6 cellular contexts compared by ENCODE assay signal in the genomic region with DNA sequence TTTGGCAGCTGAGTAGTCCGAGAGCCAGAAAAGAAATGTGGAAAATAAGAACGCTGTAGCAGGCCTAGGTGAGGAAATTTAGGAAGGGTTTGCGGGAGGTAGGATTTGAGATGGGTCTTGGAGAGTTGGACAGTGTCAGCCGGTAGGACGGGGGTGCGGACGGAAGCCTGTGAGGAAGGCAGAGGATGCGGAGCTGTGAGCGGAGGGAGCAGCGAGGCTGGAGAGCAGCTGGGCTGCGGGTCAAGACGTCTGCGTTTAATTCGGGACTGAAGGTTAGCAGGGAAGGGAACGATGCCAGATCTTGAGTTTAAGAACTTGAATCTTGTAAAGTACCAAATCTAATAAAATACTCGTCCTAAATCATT. TPM values are rescaled to one million over a fixed set of nuclear protein-coding genes. Genes with fewer than 3 reads are reported as not detected.
DNase-seq lines count a peak whose midpoint lies in the region; ATAC-seq, FAIRE-seq and TF ChIP-seq lines count a peak whose summit lies in the region.

No MANE protein-coding gene starts in this region.

- H3K36me3 ChIP-seq in BJ (ENCODE audit: control insufficient read depth, insufficient read depth, low read length) = peaks cover 15% of the 10 kb centered on the region
- H3K36me3 ChIP-seq in HepG2 (replicated peaks in 1 of 2; ENCODE audit: control insufficient read depth in 1 of 2, insufficient read depth in 2 of 2, low read length in 2 of 2) = peaks cover 12 to 23% of the 10 kb centered on the region in 2 experiments; a peak in 3 of 5 replicates

- H3K4me2 ChIP-seq in HepG2 (ENCODE audit: low read depth, low read length) = peak overlapping the region; percentile 94

- H3K4me1 Mint-ChIP-seq in activated B cell treated with CpG ODN at 0.5 μM for 24 hours = peaks cover 23% of the 10 kb centered on the region

- H2AFZ ChIP-seq in HepG2 (ENCODE audit: low read length) = no peak overlapping the region

- peaks cover 5% of the 10 kb centered on the region for H3K27me3 ChIP-seq in BJ (ENCODE audit: control insufficient read depth, insufficient read depth, low read length)
- H3K27me3 ChIP-seq in HepG2 (ENCODE audit: control insufficient read depth in 1 of 2, insufficient read depth in 2 of 2, low read length in 2 of 2) = no peaks in the 10 kb centered on the region

- intact Hi-C loops in activated B cell treated with CpG ODN at 0.5 μM for 24 hours (cut with micrococcal nuclease) = loop anchor here (1.0 to 2.0 kb wide), 4 partner anchors 21 to 261 kb away; a partner anchor contains a TSS
- intact Hi-C loops in HepG2 (cut with micrococcal nuclease; ENCODE audit: unreplicated experiment) = no loop called here

- H3K27me3 Mint-ChIP-seq in activated B cell treated with CpG ODN at 0.5 μM for 24 hours = no peaks in the 10 kb centered on the region

- H3K27ac ChIP-seq in HepG2 (ENCODE audit: extremely low read length, insufficient read depth, low read length) = peak overlapping the region; percentile 47

- POLR2A ChIA-PET in BJ (lab: Charles Lee) = interaction anchor here (0.6 to 1.0 kb wide), 2 partner anchors 12 to 20 kb away, joined by 3 to 4 read pairs; a partner anchor contains a TSS
- POLR2A ChIA-PET in activated B cell treated with CpG ODN at 0.5 μM for 24 hours (lab: Charles Lee) = interaction anchor here (0.8 to 1.8 kb wide), 4 partner anchors 16 to 155 kb away, joined by 3 to 16 read pairs (median 6); a partner anchor contains a TSS
- POLR2A ChIA-PET in HepG2 (lab: Yijun Ruan, JAX) = interaction anchor here (0.7 to 1.3 kb wide), 10 partner anchors 19 to 263 kb away, joined by 3 to 12 read pairs (median 4); a partner anchor contains a TSS

- no peaks in the 10 kb centered on the region for H3K9me3 ChIP-seq in HepG2 (ENCODE audit: low read length)

- H3K9me3 Mint-ChIP-seq in activated B cell treated with CpG ODN at 0.5 μM for 24 hours = no peaks in the 10 kb centered on the region

- peaks cover 33% of the 10 kb centered on the region for H3K36me3 Mint-ChIP-seq in activated B cell treated with CpG ODN at 0.5 μM for 24 hours (ENCODE audit: low read depth)

- peak overlapping the region; percentile 63 for H3K27ac Mint-ChIP-seq in activated B cell treated with CpG ODN at 0.5 μM for 24 hours

- no peak for TF ChIP-seq CTCF in BJ (IDR thresholded peaks at IDR 0.05; ENCODE audit: insufficient read depth, low read depth, low read length)
- TF ChIP-seq CTCF in activated B cell treated with CpG ODN at 0.5 μM for 24 hours (IDR thresholded peaks at IDR 0.05) = no peak
- no peak for TF ChIP-seq CTCF in HepG2 (CRISPR knock-in tag; IDR thresholded peaks at IDR 0.05)

- TF ChIP-seq EP300 in HepG2 (IDR thresholded peaks at IDR 0.05; ENCODE audit: low read depth in 2 of 2, low read length in 2 of 2) = no peak
- no peak for TF ChIP-seq EP300 in HepG2 (CRISPR knock-in tag; IDR thresholded peaks at IDR 0.05; ENCODE audit: borderline replicate concordance)

- no peak for FAIRE-seq in HepG2 (lab: Jason Lieb, UNC)

- in situ Hi-C loops in HepG2 (cut with HindIII; ENCODE audit: extremely low pct_ligation_motif_present, low pct_unique_long_range_greater_than_20kb) = no loop called here

- H3K79me2 ChIP-seq in HepG2 (ENCODE audit: insufficient read depth, low read length) = no peaks in the 10 kb centered on the region

- WGBS in HepG2 (ENCODE audit: low lambda C conversion rate) = 91% methylated on average over 16 of the region's 16 CpGs

- no TSS peak for BruUV-seq in HepG2 (replicated peaks; lab: Mats Ljungman, UMichigan)

- peak overlapping the region; percentile 52; the same call in 1 of the 2 replicates for H3K4me3 ChIP-seq in BJ (ENCODE audit: low read depth, low read length)
- H3K4me3 ChIP-seq in HepG2 (replicated peaks in 1 of 3; ENCODE audit: insufficient read depth in 1 of 3, low read depth in 2 of 3, low read length in 3 of 3) = peak overlapping the region in 2 of 3 experiments; percentile 42 to 72; a peak in 4 of 6 replicates

- peak overlapping the region; percentile 65 for H3K9ac ChIP-seq in HepG2 (ENCODE audit: insufficient read depth, low read depth, low read length)

- H3K4me1 ChIP-seq in HepG2 (ENCODE audit: insufficient read depth, low read length) = peaks cover 37% of the 10 kb centered on the region

- H4K20me1 ChIP-seq in HepG2 (ENCODE audit: insufficient read depth, low read length) = no peaks in the 10 kb centered on the region

- no peak for DNase-seq in BJ (ENCODE audit: low read depth)
- no peak for DNase-seq in activated B cell treated with CpG ODN at 0.5 μM for 24 hours
- DNase-seq in HepG2 (ENCODE audit: low spot score) = no peak
- no peak for DNase-seq in MV-4-11 (lab: John Stamatoyannopoulos, UW)
- DNase-seq in activated CD4-positive, alpha-beta T cell treated with anti-CD3 and anti-CD28 coated beads, Interleukin-2, amount 50 U/mL, for 1 hour = no peak
- no peak for DNase-seq in COLO668 (lab: John Stamatoyannopoulos, UW; ENCODE audit: unreplicated experiment)

- peak overlapping the region; percentile 76 for H3K4me3 Mint-ChIP-seq in activated B cell treated with CpG ODN at 0.5 μM for 24 hours

- ATAC-seq in activated B cell treated with CpG ODN at 0.5 μM for 24 hours (ENCODE audit: low read depth) (no peak), HepG2 (no peak)

- TF ChIP-seq POLR2A in HepG2 (IDR thresholded peaks at IDR 0.05; ENCODE audit: insufficient read depth in 1 of 2, low read depth in 2 of 2, low read length in 2 of 2) = no peak

- TF ChIP-seq RAD21 in HepG2 (CRISPR knock-in tag; IDR thresholded peaks at IDR 0.05) = no peak

- CTCF ChIA-PET in BJ (lab: Yijun Ruan, JAX) (interaction anchor here (0.6 to 3.1 kb wide), 12 partner anchors 10 to 235 kb away, joined by 3 to 15 read pairs (median 3); a partner anchor contains a TSS), activated B cell treated with CpG ODN at 0.5 μM for 24 hours (lab: Charles Lee) (interaction anchor here (0.6 to 2.9 kb wide), 3 partner anchors 24 to 506 kb away, joined by 3 to 9 read pairs (median 3); no protein-coding TSS in a partner anchor), HepG2 (lab: Yijun Ruan, JAX; ENCODE audit: low intra/inter-chr PET ratio, low total read pairs) (no interaction called here)

RNA-seq across cellular contexts. Expression of a gene that starts 0.7 kb away (rescaled TPM):
- polyA plus RNA-seq in BJ (2011; rRNA removed) (0.04 and 0.06 TPM in 2 replicates), HepG2 (2011; rRNA removed) (0.49 and 1.0 TPM in 2 replicates)
- 0.14 TPM in 1 of 2 replicates, not detected in the other for polyA minus RNA-seq in BJ (2011; rRNA and poly(A)+ RNA removed)
- total RNA-seq in activated B cell treated with CpG ODN at 0.5 μM for 24 hours (1.4 and 1.6 TPM in 2 replicates), HepG2 (2016; rRNA removed; fragmentation: Illumina TruSeq; extraction: Trizol) (4.0 and 4.9 TPM in 2 replicates)
- 1.8 TPM in 2 replicates for total RNA-seq in HepG2 (2016; cell fraction: cytosol; rRNA removed; fragmentation: Illumina TruSeq; extraction: Trizol; ENCODE audit: low read depth)
- total RNA-seq in HepG2 (2016; cell fraction: insoluble cytoplasmic fraction; rRNA removed; fragmentation: Illumina TruSeq; extraction: Trizol) = 2.9 and 5.0 TPM in 2 replicates
- 4.8 and 6.2 TPM in 2 replicates for total RNA-seq in HepG2 (2016; cell fraction: membrane; rRNA removed; fragmentation: Illumina TruSeq; extraction: Trizol)
- 3.5 and 3.9 TPM in 2 replicates for total RNA-seq in HepG2 (2016; cell fraction: nucleus; rRNA removed; fragmentation: Illumina TruSeq; extraction: Trizol)
- polyA plus RNA-seq in HepG2 (2011; cell fraction: cytosol; rRNA removed) = 0.56 and 0.79 TPM in 2 replicates
- 1.9 and 2.2 TPM in 2 replicates for polyA plus RNA-seq in HepG2 (2011; cell fraction: nucleus; rRNA removed)
- 0.59 and 0.70 TPM in 2 replicates for polyA plus RNA-seq in HepG2 (2012)
- polyA plus RNA-seq in HepG2 (2016; cell fraction: cytosol; fragmentation: Illumina TruSeq; extraction: Trizol; ENCODE audit: low read depth) = 1.0 and 1.4 TPM in 2 replicates
- polyA plus RNA-seq in HepG2 (2016; cell fraction: insoluble cytoplasmic fraction; fragmentation: Illumina TruSeq; extraction: Trizol; ENCODE audit: low read depth) = 2.7 and 3.5 TPM in 2 replicates
- polyA plus RNA-seq in HepG2 (2016; cell fraction: membrane; fragmentation: Illumina TruSeq; extraction: Trizol; ENCODE audit: low read depth) = 2.7 and 3.4 TPM in 2 replicates
- polyA plus RNA-seq in HepG2 (2016; cell fraction: nucleus; fragmentation: Illumina TruSeq; extraction: Trizol; ENCODE audit: insufficient read depth, low read depth) = 6.7 TPM in 2 replicates
- polyA minus RNA-seq in HepG2 (2011; rRNA and poly(A)+ RNA removed; ENCODE audit: low replicate concordance) = 1.2 and 1.3 TPM in 2 replicates
- polyA minus RNA-seq in HepG2 (2011; cell fraction: cytosol; rRNA and poly(A)+ RNA removed) = 0.59 and 0.79 TPM in 2 replicates
- 1.1 and 1.5 TPM in 2 replicates for polyA minus RNA-seq in HepG2 (2011; cell fraction: nucleus; rRNA and poly(A)+ RNA removed)

RNA-seq across cellular contexts. Expression of a gene that starts 20.2 kb away (rescaled TPM):
- 29.5 and 45.2 TPM in 2 replicates for polyA plus RNA-seq in BJ (2011; rRNA removed)
- polyA minus RNA-seq in BJ (2011; rRNA and poly(A)+ RNA removed) = 35.7 and 38.1 TPM in 2 replicates
- 88.3 and 89.6 TPM in 2 replicates for total RNA-seq in activated B cell treated with CpG ODN at 0.5 μM for 24 hours
- 30.4 and 31.0 TPM in 2 replicates for total RNA-seq in HepG2 (2016; rRNA removed; fragmentation: Illumina TruSeq; extraction: Trizol)
- 6.9 and 8.6 TPM in 2 replicates for total RNA-seq in HepG2 (2016; cell fraction: cytosol; rRNA removed; fragmentation: Illumina TruSeq; extraction: Trizol; ENCODE audit: low read depth)
- total RNA-seq in HepG2 (2016; cell fraction: insoluble cytoplasmic fraction; rRNA removed; fragmentation: Illumina TruSeq; extraction: Trizol) = 30.2 and 32.5 TPM in 2 replicates
- total RNA-seq in HepG2 (2016; cell fraction: membrane; rRNA removed; fragmentation: Illumina TruSeq; extraction: Trizol) = 14.1 and 16.7 TPM in 2 replicates
- 22.1 and 26.8 TPM in 2 replicates for total RNA-seq in HepG2 (2016; cell fraction: nucleus; rRNA removed; fragmentation: Illumina TruSeq; extraction: Trizol)
- polyA plus RNA-seq in HepG2 (2011; rRNA removed) = 20.4 and 21.0 TPM in 2 replicates
- 18.8 and 20.8 TPM in 2 replicates for polyA plus RNA-seq in HepG2 (2011; cell fraction: cytosol; rRNA removed)
- polyA plus RNA-seq in HepG2 (2011; cell fraction: nucleus; rRNA removed) = 70.3 and 70.7 TPM in 2 replicates
- polyA plus RNA-seq in HepG2 (2012) = 24.2 and 26.4 TPM in 2 replicates
- polyA plus RNA-seq in HepG2 (2016; cell fraction: cytosol; fragmentation: Illumina TruSeq; extraction: Trizol; ENCODE audit: low read depth) = 3.8 and 3.9 TPM in 2 replicates
- 40.7 and 49.0 TPM in 2 replicates for polyA plus RNA-seq in HepG2 (2016; cell fraction: insoluble cytoplasmic fraction; fragmentation: Illumina TruSeq; extraction: Trizol; ENCODE audit: low read depth)
- 9.5 and 10.0 TPM in 2 replicates for polyA plus RNA-seq in HepG2 (2016; cell fraction: membrane; fragmentation: Illumina TruSeq; extraction: Trizol; ENCODE audit: low read depth)
- polyA plus RNA-seq in HepG2 (2016; cell fraction: nucleus; fragmentation: Illumina TruSeq; extraction: Trizol; ENCODE audit: insufficient read depth, low read depth) = 56.7 and 57.4 TPM in 2 replicates
- polyA minus RNA-seq in HepG2 (2011; rRNA and poly(A)+ RNA removed; ENCODE audit: low replicate concordance) = 48.9 and 49.9 TPM in 2 replicates
- 18.2 and 18.4 TPM in 2 replicates for polyA minus RNA-seq in HepG2 (2011; cell fraction: cytosol; rRNA and poly(A)+ RNA removed)
- polyA minus RNA-seq in HepG2 (2011; cell fraction: nucleus; rRNA and poly(A)+ RNA removed) = 31.2 and 43.3 TPM in 2 replicates

RNA-seq across cellular contexts. Expression of a gene that starts 28.6 kb away (rescaled TPM):
- polyA plus RNA-seq in BJ (2011; rRNA removed) (1.1 and 2.1 TPM in 2 replicates), HepG2 (2011; rRNA removed) (1.2 and 1.9 TPM in 2 replicates)
- 2.3 TPM in 2 replicates for polyA minus RNA-seq in BJ (2011; rRNA and poly(A)+ RNA removed)
- total RNA-seq in activated B cell treated with CpG ODN at 0.5 μM for 24 hours (11.4 and 12.3 TPM in 2 replicates), HepG2 (2016; rRNA removed; fragmentation: Illumina TruSeq; extraction: Trizol) (2.1 and 3.4 TPM in 2 replicates)
- total RNA-seq in HepG2 (2016; cell fraction: cytosol; rRNA removed; fragmentation: Illumina TruSeq; extraction: Trizol; ENCODE audit: low read depth) = 0.79 and 1.0 TPM in 2 replicates
- 1.9 TPM in 2 replicates for total RNA-seq in HepG2 (2016; cell fraction: insoluble cytoplasmic fraction; rRNA removed; fragmentation: Illumina TruSeq; extraction: Trizol)
- total RNA-seq in HepG2 (2016; cell fraction: membrane; rRNA removed; fragmentation: Illumina TruSeq; extraction: Trizol) = 1.5 and 2.2 TPM in 2 replicates
- total RNA-seq in HepG2 (2016; cell fraction: nucleus; rRNA removed; fragmentation: Illumina TruSeq; extraction: Trizol) = 1.3 and 3.5 TPM in 2 replicates
- polyA plus RNA-seq in HepG2 (2011; cell fraction: cytosol; rRNA removed) = 0.95 and 0.99 TPM in 2 replicates
- polyA plus RNA-seq in HepG2 (2011; cell fraction: nucleus; rRNA removed) = 5.9 and 6.0 TPM in 2 replicates
- 2.0 and 4.1 TPM in 2 replicates for polyA plus RNA-seq in HepG2 (2012)
- 0.45 and 0.70 TPM in 2 replicates for polyA plus RNA-seq in HepG2 (2016; cell fraction: cytosol; fragmentation: Illumina TruSeq; extraction: Trizol; ENCODE audit: low read depth)
- 1.3 and 1.6 TPM in 2 replicates for polyA plus RNA-seq in HepG2 (2016; cell fraction: insoluble cytoplasmic fraction; fragmentation: Illumina TruSeq; extraction: Trizol; ENCODE audit: low read depth)
- polyA plus RNA-seq in HepG2 (2016; cell fraction: membrane; fragmentation: Illumina TruSeq; extraction: Trizol; ENCODE audit: low read depth) = 1.4 and 1.5 TPM in 2 replicates
- polyA plus RNA-seq in HepG2 (2016; cell fraction: nucleus; fragmentation: Illumina TruSeq; extraction: Trizol; ENCODE audit: insufficient read depth, low read depth) = 5.6 and 8.8 TPM in 2 replicates
- 1.9 and 7.2 TPM in 2 replicates for polyA minus RNA-seq in HepG2 (2011; rRNA and poly(A)+ RNA removed; ENCODE audit: low replicate concordance)
- polyA minus RNA-seq in HepG2 (2011; cell fraction: cytosol; rRNA and poly(A)+ RNA removed) = 1.4 and 2.5 TPM in 2 replicates
- polyA minus RNA-seq in HepG2 (2011; cell fraction: nucleus; rRNA and poly(A)+ RNA removed) = 1.4 and 2.4 TPM in 2 replicates

RNA-seq across cellular contexts. Expression of a gene that starts 32.6 kb away (rescaled TPM):
- polyA plus RNA-seq in BJ (2011; rRNA removed) (15.0 and 21.6 TPM in 2 replicates), HepG2 (2011; rRNA removed) (5.8 and 9.4 TPM in 2 replicates)
- 13.0 and 15.4 TPM in 2 replicates for polyA minus RNA-seq in BJ (2011; rRNA and poly(A)+ RNA removed)
- total RNA-seq in activated B cell treated with CpG ODN at 0.5 μM for 24 hours (68.6 and 70.6 TPM in 2 replicates), HepG2 (2016; rRNA removed; fragmentation: Illumina TruSeq; extraction: Trizol) (18.0 and 20.6 TPM in 2 replicates)
- total RNA-seq in HepG2 (2016; cell fraction: cytosol; rRNA removed; fragmentation: Illumina TruSeq; extraction: Trizol; ENCODE audit: low read depth) = 2.2 and 2.9 TPM in 2 replicates
- 17.5 and 22.6 TPM in 2 replicates for total RNA-seq in HepG2 (2016; cell fraction: insoluble cytoplasmic fraction; rRNA removed; fragmentation: Illumina TruSeq; extraction: Trizol)
- 5.3 and 6.3 TPM in 2 replicates for total RNA-seq in HepG2 (2016; cell fraction: membrane; rRNA removed; fragmentation: Illumina TruSeq; extraction: Trizol)
- 12.4 and 14.6 TPM in 2 replicates for total RNA-seq in HepG2 (2016; cell fraction: nucleus; rRNA removed; fragmentation: Illumina TruSeq; extraction: Trizol)
- 5.9 and 6.7 TPM in 2 replicates for polyA plus RNA-seq in HepG2 (2011; cell fraction: cytosol; rRNA removed)
- polyA plus RNA-seq in HepG2 (2011; cell fraction: nucleus; rRNA removed) = 26.7 and 32.6 TPM in 2 replicates
- 3.5 and 5.2 TPM in 2 replicates for polyA plus RNA-seq in HepG2 (2012)
- polyA plus RNA-seq in HepG2 (2016; cell fraction: cytosol; fragmentation: Illumina TruSeq; extraction: Trizol; ENCODE audit: low read depth) = 2.5 and 2.6 TPM in 2 replicates
- polyA plus RNA-seq in HepG2 (2016; cell fraction: insoluble cytoplasmic fraction; fragmentation: Illumina TruSeq; extraction: Trizol; ENCODE audit: low read depth) = 13.5 and 17.1 TPM in 2 replicates
- polyA plus RNA-seq in HepG2 (2016; cell fraction: membrane; fragmentation: Illumina TruSeq; extraction: Trizol; ENCODE audit: low read depth) = 2.8 and 3.8 TPM in 2 replicates
- polyA plus RNA-seq in HepG2 (2016; cell fraction: nucleus; fragmentation: Illumina TruSeq; extraction: Trizol; ENCODE audit: insufficient read depth, low read depth) = 21.4 and 24.7 TPM in 2 replicates
- 22.3 and 24.3 TPM in 2 replicates for polyA minus RNA-seq in HepG2 (2011; rRNA and poly(A)+ RNA removed; ENCODE audit: low replicate concordance)
- 5.4 and 6.2 TPM in 2 replicates for polyA minus RNA-seq in HepG2 (2011; cell fraction: cytosol; rRNA and poly(A)+ RNA removed)
- polyA minus RNA-seq in HepG2 (2011; cell fraction: nucleus; rRNA and poly(A)+ RNA removed) = 6.2 and 11.8 TPM in 2 replicates

RNA-seq across cellular contexts. Expression of a gene that starts 39.2 kb away (rescaled TPM):
- polyA plus RNA-seq in BJ (2011; rRNA removed) = 11.7 and 23.2 TPM in 2 replicates
- 32.1 and 35.5 TPM in 2 replicates for polyA minus RNA-seq in BJ (2011; rRNA and poly(A)+ RNA removed)
- 0.18 and 0.83 TPM in 2 replicates for total RNA-seq in activated B cell treated with CpG ODN at 0.5 μM for 24 hours
- 2.5 and 7.1 TPM in 2 replicates for total RNA-seq in HepG2 (2016; rRNA removed; fragmentation: Illumina TruSeq; extraction: Trizol)
- 5.9 and 6.4 TPM in 2 replicates for total RNA-seq in HepG2 (2016; cell fraction: cytosol; rRNA removed; fragmentation: Illumina TruSeq; extraction: Trizol; ENCODE audit: low read depth)
- 4.5 and 5.9 TPM in 2 replicates for total RNA-seq in HepG2 (2016; cell fraction: insoluble cytoplasmic fraction; rRNA removed; fragmentation: Illumina TruSeq; extraction: Trizol)
- total RNA-seq in HepG2 (2016; cell fraction: membrane; rRNA removed; fragmentation: Illumina TruSeq; extraction: Trizol) = 10.1 and 10.2 TPM in 2 replicates
- total RNA-seq in HepG2 (2016; cell fraction: nucleus; rRNA removed; fragmentation: Illumina TruSeq; extraction: Trizol) = 4.2 and 5.2 TPM in 2 replicates
- 2.3 and 4.2 TPM in 2 replicates for polyA plus RNA-seq in HepG2 (2011; rRNA removed)
- polyA plus RNA-seq in HepG2 (2011; cell fraction: cytosol; rRNA removed) = 1.4 and 1.9 TPM in 2 replicates
- polyA plus RNA-seq in HepG2 (2011; cell fraction: nucleus; rRNA removed) = 8.3 and 9.7 TPM in 2 replicates
- 3.4 and 7.2 TPM in 2 replicates for polyA plus RNA-seq in HepG2 (2012)
- 2.1 and 2.6 TPM in 2 replicates for polyA plus RNA-seq in HepG2 (2016; cell fraction: cytosol; fragmentation: Illumina TruSeq; extraction: Trizol; ENCODE audit: low read depth)
- 3.3 and 4.5 TPM in 2 replicates for polyA plus RNA-seq in HepG2 (2016; cell fraction: insoluble cytoplasmic fraction; fragmentation: Illumina TruSeq; extraction: Trizol; ENCODE audit: low read depth)
- 4.0 TPM in 2 replicates for polyA plus RNA-seq in HepG2 (2016; cell fraction: membrane; fragmentation: Illumina TruSeq; extraction: Trizol; ENCODE audit: low read depth)
- 5.6 and 6.7 TPM in 2 replicates for polyA plus RNA-seq in HepG2 (2016; cell fraction: nucleus; fragmentation: Illumina TruSeq; extraction: Trizol; ENCODE audit: insufficient read depth, low read depth)
- polyA minus RNA-seq in HepG2 (2011; rRNA and poly(A)+ RNA removed; ENCODE audit: low replicate concordance) = 29.3 and 50.7 TPM in 2 replicates
- polyA minus RNA-seq in HepG2 (2011; cell fraction: cytosol; rRNA and poly(A)+ RNA removed) = 3.2 and 5.1 TPM in 2 replicates
- 15.8 and 18.4 TPM in 2 replicates for polyA minus RNA-seq in HepG2 (2011; cell fraction: nucleus; rRNA and poly(A)+ RNA removed)
